In genomic region chr15:60661075-60661645, GRCh38 we compare ENCODE assay signal across 1 cellular context.
TF ChIP-seq lines count a peak whose summit lies in the region.

No MANE protein-coding gene starts in this region.

TF ChIP-seq in WTC11, 78 proteins besides CTCF, POLR2A, EP300 and RAD21 (continued from another document):
- TF ChIP-seq, protein P1, sequence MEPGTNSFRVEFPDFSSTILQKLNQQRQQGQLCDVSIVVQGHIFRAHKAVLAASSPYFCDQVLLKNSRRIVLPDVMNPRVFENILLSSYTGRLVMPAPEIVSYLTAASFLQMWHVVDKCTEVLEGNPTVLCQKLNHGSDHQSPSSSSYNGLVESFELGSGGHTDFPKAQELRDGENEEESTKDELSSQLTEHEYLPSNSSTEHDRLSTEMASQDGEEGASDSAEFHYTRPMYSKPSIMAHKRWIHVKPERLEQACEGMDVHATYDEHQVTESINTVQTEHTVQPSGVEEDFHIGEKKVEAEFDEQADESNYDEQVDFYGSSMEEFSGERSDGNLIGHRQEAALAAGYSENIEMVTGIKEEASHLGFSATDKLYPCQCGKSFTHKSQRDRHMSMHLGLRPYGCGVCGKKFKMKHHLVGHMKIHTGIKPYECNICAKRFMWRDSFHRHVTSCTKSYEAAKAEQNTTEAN (CRISPR knock-in tag; IDR thresholded peaks at IDR 0.05) = no peak
- TF ChIP-seq FOXJ3 (CRISPR knock-in tag; IDR thresholded peaks at IDR 0.05; ENCODE audit: borderline replicate concordance) = no peak
